Comparison of ENCODE assay signal across 9 cellular contexts in the genomic region with DNA sequence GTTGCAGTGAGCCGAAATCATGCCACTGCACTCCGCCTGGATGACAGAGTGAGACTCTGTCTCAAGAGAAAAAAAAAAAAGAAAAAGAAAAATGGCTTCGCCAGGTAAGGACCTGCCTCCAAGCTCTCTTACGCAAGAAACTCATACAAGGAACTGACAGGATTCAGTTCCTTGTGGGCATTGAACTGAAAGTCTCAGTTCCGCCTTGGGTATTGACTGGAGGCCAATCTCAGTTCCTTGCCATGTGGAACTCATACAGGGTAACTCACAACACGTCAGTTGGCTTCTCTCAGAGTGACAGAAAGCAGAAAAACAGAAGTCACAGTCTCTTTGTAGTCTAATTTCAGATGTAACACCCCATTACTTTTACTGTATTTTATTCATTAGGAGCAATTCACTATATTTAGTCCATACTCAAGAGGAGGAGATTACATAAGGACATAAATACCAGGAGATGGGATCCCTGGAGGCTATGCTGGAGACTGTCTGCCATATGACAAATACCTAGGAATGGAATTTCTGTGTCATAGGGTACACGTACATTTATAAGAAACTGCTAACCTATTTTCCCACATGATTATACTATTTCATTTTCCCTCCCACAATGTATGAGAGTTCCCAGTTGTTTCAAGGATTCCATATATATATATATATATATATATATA. TPM values are rescaled to one million over a fixed set of nuclear protein-coding genes. Genes with fewer than 3 reads are reported as not detected.
DNase-seq lines count a peak whose midpoint lies in the region; ATAC-seq, FAIRE-seq and TF ChIP-seq lines count a peak whose summit lies in the region.
"Had no signal": no experiment of that assay in that cellular context is flagged by ENCODE, and none has a peak within 500 bp of the region (broad histone marks: within the 10 kb centered on the region; RNA-seq: fewer than 3 reads in every experiment).

No MANE protein-coding gene starts in this region.

- no peak overlapping the region for H3K27ac ChIP-seq in coronary artery
- H3K27ac ChIP-seq: upper lobe of left lung had no signal

- no peak for TF ChIP-seq POLR2A in H54 (IDR thresholded peaks at IDR 0.05; ENCODE audit: low read depth, low read length)

- DNase-seq in H54 (ENCODE audit: insufficient read length, low spot score) (no peak), M059J (ENCODE audit: low read depth) (peak; percentile 81), left ventricle myocardium superior (no peak), cerebellar nuclear complex (lab: John Stamatoyannopoulos, UW) (no peak), T-helper 2 cell (no peak), mesenteric fat pad (ENCODE audit: low spot score) (no peak), coronary artery (ENCODE audit: low spot score) (no peak)

- TF ChIP-seq CTCF in coronary artery (IDR thresholded peaks at IDR 0.05) = no peak

- ATAC-seq in GM18502 (IDR thresholded peaks at IDR 0.05; ENCODE audit: poor library complexity, unreplicated experiment) (peak; percentile 98), left ventricle myocardium superior (peak; percentile 38)

- peak; percentile 33 for FAIRE-seq in H54 (lab: Jason Lieb, UNC)

- intact Hi-C loops in left ventricle myocardium superior (cut with micrococcal nuclease) = no loop called here

- H3K4me3 ChIP-seq in coronary artery = no peak overlapping the region
- H3K4me3 ChIP-seq: upper lobe of left lung had no signal

RNA-seq across cellular contexts. Expression of a gene that starts 11.4 kb away (rescaled TPM):
- total RNA-seq in M059J (2014; rRNA removed; shearing (Covaris generic)) = 6.4 and 11.6 TPM in 2 replicates
- total RNA-seq in left ventricle myocardium superior (8.5 TPM), mesenteric fat pad (20.8 TPM)

RNA-seq across cellular contexts. Expression of a gene that starts 16.7 kb away (rescaled TPM):
- total RNA-seq in M059J (2014; rRNA removed; shearing (Covaris generic)) = 19.0 and 21.3 TPM in 2 replicates
- total RNA-seq in left ventricle myocardium superior = 2.6 TPM
- 36.5 TPM for total RNA-seq in mesenteric fat pad
